Comparison of ENCODE assay signal across 1 cellular context in the genomic region with DNA sequence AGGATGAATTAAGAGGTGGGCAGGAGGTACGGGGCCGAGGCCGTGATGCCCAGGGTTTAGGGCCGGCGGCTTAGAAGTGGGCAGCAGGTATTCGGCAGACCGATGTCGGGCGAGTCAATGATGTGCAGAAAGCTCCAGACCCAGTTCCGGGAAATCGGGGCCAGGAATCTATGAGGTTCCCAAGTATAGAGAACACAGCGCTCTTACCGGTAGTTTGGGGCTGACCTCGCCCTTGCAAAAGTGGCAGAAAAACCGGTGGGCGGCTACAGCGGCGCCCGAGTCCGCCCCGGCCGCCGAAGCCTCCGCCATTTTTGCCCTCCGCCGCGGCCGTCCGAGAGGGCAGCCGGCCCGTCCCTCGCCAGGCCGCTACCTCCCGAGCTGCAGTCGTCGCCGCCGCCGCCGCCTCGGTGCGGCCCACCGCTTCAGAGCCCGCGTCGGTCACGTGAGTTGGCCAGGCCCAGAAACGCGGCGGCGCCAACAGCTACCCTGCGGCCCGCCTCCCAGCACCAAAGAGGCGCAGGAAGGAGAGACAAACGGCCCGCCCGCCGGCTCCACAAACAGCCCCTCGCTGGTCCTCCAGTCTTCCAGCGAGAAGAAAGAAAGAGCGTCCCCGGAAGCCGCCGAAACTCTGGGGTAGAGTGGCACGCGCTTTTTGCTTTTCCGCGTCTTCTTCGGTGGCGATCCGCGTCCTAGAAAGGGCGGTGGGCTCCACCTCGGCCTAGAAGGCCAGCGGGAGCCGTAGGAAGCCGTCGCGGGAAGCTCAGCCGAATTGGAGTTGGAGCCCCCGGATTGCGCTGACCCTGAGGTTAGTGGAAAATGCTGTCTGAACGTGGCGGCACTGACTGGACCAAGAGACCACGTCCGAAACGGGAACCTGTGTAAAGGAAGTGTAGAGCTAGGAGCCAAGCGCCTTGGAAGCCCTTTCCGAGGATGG.
TF ChIP-seq lines count a peak whose summit lies in the region.

A gene with protein sequence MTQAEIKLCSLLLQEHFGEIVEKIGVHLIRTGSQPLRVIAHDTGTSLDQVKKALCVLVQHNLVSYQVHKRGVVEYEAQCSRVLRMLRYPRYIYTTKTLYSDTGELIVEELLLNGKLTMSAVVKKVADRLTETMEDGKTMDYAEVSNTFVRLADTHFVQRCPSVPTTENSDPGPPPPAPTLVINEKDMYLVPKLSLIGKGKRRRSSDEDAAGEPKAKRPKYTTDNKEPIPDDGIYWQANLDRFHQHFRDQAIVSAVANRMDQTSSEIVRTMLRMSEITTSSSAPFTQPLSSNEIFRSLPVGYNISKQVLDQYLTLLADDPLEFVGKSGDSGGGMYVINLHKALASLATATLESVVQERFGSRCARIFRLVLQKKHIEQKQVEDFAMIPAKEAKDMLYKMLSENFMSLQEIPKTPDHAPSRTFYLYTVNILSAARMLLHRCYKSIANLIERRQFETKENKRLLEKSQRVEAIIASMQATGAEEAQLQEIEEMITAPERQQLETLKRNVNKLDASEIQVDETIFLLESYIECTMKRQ (plus strand): TSS at position 636 of the 934 bp plus-strand sequence. CDS start 1,577 bp downstream, outside the sequence.
A gene (minus strand): TSS at position 531 of the 934 bp plus-strand sequence. CDS start 222 bp downstream, at position 309.

TF ChIP-seq in HepG2, 621 proteins besides CTCF, POLR2A, EP300 and RAD21 (continued from another document and continues in another):
- TF ChIP-seq, protein P1, sequence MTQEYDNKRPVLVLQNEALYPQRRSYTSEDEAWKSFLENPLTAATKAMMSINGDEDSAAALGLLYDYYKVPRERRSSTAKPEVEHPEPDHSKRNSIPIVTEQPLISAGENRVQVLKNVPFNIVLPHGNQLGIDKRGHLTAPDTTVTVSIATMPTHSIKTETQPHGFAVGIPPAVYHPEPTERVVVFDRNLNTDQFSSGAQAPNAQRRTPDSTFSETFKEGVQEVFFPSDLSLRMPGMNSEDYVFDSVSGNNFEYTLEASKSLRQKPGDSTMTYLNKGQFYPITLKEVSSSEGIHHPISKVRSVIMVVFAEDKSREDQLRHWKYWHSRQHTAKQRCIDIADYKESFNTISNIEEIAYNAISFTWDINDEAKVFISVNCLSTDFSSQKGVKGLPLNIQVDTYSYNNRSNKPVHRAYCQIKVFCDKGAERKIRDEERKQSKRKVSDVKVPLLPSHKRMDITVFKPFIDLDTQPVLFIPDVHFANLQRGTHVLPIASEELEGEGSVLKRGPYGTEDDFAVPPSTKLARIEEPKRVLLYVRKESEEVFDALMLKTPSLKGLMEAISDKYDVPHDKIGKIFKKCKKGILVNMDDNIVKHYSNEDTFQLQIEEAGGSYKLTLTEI (CRISPR knock-in tag; conservative IDR thresholded peaks at IDR 0.05) = no peak
- TF ChIP-seq, protein P2, sequence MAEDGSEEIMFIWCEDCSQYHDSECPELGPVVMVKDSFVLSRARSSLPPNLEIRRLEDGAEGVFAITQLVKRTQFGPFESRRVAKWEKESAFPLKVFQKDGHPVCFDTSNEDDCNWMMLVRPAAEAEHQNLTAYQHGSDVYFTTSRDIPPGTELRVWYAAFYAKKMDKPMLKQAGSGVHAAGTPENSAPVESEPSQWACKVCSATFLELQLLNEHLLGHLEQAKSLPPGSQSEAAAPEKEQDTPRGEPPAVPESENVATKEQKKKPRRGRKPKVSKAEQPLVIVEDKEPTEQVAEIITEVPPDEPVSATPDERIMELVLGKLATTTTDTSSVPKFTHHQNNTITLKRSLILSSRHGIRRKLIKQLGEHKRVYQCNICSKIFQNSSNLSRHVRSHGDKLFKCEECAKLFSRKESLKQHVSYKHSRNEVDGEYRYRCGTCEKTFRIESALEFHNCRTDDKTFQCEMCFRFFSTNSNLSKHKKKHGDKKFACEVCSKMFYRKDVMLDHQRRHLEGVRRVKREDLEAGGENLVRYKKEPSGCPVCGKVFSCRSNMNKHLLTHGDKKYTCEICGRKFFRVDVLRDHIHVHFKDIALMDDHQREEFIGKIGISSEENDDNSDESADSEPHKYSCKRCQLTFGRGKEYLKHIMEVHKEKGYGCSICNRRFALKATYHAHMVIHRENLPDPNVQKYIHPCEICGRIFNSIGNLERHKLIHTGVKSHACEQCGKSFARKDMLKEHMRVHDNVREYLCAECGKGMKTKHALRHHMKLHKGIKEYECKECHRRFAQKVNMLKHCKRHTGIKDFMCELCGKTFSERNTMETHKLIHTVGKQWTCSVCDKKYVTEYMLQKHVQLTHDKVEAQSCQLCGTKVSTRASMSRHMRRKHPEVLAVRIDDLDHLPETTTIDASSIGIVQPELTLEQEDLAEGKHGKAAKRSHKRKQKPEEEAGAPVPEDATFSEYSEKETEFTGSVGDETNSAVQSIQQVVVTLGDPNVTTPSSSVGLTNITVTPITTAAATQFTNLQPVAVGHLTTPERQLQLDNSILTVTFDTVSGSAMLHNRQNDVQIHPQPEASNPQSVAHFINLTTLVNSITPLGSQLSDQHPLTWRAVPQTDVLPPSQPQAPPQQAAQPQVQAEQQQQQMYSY (CRISPR knock-in tag; IDR thresholded peaks at IDR 0.05) = no peak; the same call in 1 of the 2 replicates
- TF ChIP-seq, protein P3, sequence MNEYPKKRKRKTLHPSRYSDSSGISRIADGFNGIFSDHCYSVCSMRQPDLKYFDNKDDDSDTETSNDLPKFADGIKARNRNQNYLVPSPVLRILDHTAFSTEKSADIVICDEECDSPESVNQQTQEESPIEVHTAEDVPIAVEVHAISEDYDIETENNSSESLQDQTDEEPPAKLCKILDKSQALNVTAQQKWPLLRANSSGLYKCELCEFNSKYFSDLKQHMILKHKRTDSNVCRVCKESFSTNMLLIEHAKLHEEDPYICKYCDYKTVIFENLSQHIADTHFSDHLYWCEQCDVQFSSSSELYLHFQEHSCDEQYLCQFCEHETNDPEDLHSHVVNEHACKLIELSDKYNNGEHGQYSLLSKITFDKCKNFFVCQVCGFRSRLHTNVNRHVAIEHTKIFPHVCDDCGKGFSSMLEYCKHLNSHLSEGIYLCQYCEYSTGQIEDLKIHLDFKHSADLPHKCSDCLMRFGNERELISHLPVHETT (CRISPR knock-in tag; conservative IDR thresholded peaks at IDR 0.05) = peak; percentile 62
- TF ChIP-seq STAT5B (CRISPR knock-in tag; IDR thresholded peaks at IDR 0.05) (no peak), XRCC5 (optimal IDR thresholded peaks at IDR 0.05; ENCODE audit: low read length) (peak; percentile 70), POLR2AphosphoS2 (IDR thresholded peaks at IDR 0.05; ENCODE audit: low read depth, low read length) (no peak), FOXK1 (CRISPR knock-in tag; IDR thresholded peaks at IDR 0.05; ENCODE audit: borderline replicate concordance, low read depth) (0 out of 2 replicates have a peak, but pooled peaks have one; percentile 12), RORA (CRISPR knock-in tag; IDR thresholded peaks at IDR 0.05) (no peak), NCOR1 (IDR thresholded peaks at IDR 0.05; ENCODE audit: borderline replicate concordance, low read length) (no peak), PLRG1 (conservative IDR thresholded peaks at IDR 0.05) (no peak), ADNP (CRISPR knock-in tag; IDR thresholded peaks at IDR 0.05) (no peak), HHEX (CRISPR knock-in tag; IDR thresholded peaks at IDR 0.05) (no peak), ZNF33B (CRISPR knock-in tag; IDR thresholded peaks at IDR 0.05) (no peak), TP53 (CRISPR knock-in tag; conservative IDR thresholded peaks at IDR 0.05) (no peak), ELF4 (CRISPR knock-in tag; IDR thresholded peaks at IDR 0.05; ENCODE audit: borderline replicate concordance) (peak; percentile 56; the same call in 1 of the 2 replicates), MXI1 (IDR thresholded peaks at IDR 0.05; ENCODE audit: borderline replicate concordance, low read depth, low read length) (no peak; the same call in 2 of the 3 replicates), PHF5A (CRISPR knock-in tag; IDR thresholded peaks at IDR 0.05; ENCODE audit: low read depth, unreplicated experiment) (no peak), ZBTB7B (CRISPR knock-in tag; IDR thresholded peaks at IDR 0.05) (peak; percentile 88), ZNF674 (CRISPR knock-in tag; IDR thresholded peaks at IDR 0.05; ENCODE audit: low read depth) (no peak; the same call in 1 of the 2 replicates), ARNT (IDR thresholded peaks at IDR 0.05) (no peak), GABPA (IDR thresholded peaks at IDR 0.05; ENCODE audit: low read depth, low read length) (peak; percentile 56), GABPA (CRISPR knock-in tag; IDR thresholded peaks at IDR 0.05; ENCODE audit: low read depth) (peak; percentile 92), ZNF17 (CRISPR knock-in tag; IDR thresholded peaks at IDR 0.05) (no peak), MAFG (CRISPR knock-in tag; IDR thresholded peaks at IDR 0.05) (no peak), CHD2 (IDR thresholded peaks at IDR 0.05; ENCODE audit: low read depth, low read length) (no peak), ZNF543 (CRISPR knock-in tag; IDR thresholded peaks at IDR 0.05) (peak; percentile 83)
- TF ChIP-seq, protein P4, sequence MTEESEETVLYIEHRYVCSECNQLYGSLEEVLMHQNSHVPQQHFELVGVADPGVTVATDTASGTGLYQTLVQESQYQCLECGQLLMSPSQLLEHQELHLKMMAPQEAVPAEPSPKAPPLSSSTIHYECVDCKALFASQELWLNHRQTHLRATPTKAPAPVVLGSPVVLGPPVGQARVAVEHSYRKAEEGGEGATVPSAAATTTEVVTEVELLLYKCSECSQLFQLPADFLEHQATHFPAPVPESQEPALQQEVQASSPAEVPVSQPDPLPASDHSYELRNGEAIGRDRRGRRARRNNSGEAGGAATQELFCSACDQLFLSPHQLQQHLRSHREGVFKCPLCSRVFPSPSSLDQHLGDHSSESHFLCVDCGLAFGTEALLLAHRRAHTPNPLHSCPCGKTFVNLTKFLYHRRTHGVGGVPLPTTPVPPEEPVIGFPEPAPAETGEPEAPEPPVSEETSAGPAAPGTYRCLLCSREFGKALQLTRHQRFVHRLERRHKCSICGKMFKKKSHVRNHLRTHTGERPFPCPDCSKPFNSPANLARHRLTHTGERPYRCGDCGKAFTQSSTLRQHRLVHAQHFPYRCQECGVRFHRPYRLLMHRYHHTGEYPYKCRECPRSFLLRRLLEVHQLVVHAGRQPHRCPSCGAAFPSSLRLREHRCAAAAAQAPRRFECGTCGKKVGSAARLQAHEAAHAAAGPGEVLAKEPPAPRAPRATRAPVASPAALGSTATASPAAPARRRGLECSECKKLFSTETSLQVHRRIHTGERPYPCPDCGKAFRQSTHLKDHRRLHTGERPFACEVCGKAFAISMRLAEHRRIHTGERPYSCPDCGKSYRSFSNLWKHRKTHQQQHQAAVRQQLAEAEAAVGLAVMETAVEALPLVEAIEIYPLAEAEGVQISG (CRISPR knock-in tag; IDR thresholded peaks at IDR 0.05) = peak; percentile 99
- TF ChIP-seq, protein P5, sequence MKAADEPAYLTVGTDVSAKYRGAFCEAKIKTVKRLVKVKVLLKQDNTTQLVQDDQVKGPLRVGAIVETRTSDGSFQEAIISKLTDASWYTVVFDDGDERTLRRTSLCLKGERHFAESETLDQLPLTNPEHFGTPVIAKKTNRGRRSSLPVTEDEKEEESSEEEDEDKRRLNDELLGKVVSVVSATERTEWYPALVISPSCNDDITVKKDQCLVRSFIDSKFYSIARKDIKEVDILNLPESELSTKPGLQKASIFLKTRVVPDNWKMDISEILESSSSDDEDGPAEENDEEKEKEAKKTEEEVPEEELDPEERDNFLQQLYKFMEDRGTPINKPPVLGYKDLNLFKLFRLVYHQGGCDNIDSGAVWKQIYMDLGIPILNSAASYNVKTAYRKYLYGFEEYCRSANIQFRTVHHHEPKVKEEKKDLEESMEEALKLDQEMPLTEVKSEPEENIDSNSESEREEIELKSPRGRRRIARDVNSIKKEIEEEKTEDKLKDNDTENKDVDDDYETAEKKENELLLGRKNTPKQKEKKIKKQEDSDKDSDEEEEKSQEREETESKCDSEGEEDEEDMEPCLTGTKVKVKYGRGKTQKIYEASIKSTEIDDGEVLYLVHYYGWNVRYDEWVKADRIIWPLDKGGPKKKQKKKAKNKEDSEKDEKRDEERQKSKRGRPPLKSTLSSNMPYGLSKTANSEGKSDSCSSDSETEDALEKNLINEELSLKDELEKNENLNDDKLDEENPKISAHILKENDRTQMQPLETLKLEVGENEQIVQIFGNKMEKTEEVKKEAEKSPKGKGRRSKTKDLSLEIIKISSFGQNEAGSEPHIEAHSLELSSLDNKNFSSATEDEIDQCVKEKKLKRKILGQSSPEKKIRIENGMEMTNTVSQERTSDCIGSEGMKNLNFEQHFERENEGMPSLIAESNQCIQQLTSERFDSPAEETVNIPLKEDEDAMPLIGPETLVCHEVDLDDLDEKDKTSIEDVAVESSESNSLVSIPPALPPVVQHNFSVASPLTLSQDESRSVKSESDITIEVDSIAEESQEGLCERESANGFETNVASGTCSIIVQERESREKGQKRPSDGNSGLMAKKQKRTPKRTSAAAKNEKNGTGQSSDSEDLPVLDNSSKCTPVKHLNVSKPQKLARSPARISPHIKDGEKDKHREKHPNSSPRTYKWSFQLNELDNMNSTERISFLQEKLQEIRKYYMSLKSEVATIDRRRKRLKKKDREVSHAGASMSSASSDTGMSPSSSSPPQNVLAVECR (CRISPR knock-in tag; IDR thresholded peaks at IDR 0.05; ENCODE audit: borderline replicate concordance) = peak; percentile 95
- TF ChIP-seq, protein P6, sequence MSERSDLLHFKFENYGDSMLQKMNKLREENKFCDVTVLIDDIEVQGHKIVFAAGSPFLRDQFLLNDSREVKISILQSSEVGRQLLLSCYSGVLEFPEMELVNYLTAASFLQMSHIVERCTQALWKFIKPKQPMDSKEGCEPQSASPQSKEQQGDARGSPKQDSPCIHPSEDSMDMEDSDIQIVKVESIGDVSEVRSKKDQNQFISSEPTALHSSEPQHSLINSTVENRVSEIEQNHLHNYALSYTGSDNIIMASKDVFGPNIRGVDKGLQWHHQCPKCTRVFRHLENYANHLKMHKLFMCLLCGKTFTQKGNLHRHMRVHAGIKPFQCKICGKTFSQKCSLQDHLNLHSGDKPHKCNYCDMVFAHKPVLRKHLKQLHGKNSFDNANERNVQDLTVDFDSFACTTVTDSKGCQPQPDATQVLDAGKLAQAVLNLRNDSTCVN (CRISPR knock-in tag; IDR thresholded peaks at IDR 0.05; ENCODE audit: borderline replicate concordance) = no peak; the same call in 1 of the 2 replicates
- TF ChIP-seq, protein P7, sequence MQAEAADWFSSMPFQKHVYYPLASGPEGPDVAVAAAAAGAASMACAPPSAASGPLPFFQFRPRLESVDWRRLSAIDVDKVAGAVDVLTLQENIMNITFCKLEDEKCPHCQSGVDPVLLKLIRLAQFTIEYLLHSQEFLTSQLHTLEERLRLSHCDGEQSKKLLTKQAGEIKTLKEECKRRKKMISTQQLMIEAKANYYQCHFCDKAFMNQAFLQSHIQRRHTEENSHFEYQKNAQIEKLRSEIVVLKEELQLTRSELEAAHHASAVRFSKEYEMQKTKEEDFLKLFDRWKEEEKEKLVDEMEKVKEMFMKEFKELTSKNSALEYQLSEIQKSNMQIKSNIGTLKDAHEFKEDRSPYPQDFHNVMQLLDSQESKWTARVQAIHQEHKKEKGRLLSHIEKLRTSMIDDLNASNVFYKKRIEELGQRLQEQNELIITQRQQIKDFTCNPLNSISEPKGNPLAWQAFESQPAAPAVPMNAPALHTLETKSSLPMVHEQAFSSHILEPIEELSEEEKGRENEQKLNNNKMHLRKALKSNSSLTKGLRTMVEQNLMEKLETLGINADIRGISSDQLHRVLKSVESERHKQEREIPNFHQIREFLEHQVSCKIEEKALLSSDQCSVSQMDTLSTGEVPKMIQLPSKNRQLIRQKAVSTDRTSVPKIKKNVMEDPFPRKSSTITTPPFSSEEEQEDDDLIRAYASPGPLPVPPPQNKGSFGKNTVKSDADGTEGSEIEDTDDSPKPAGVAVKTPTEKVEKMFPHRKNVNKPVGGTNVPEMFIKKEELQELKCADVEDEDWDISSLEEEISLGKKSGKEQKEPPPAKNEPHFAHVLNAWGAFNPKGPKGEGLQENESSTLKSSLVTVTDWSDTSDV (CRISPR knock-in tag; IDR thresholded peaks at IDR 0.05) = no peak
- TF ChIP-seq, protein P8, sequence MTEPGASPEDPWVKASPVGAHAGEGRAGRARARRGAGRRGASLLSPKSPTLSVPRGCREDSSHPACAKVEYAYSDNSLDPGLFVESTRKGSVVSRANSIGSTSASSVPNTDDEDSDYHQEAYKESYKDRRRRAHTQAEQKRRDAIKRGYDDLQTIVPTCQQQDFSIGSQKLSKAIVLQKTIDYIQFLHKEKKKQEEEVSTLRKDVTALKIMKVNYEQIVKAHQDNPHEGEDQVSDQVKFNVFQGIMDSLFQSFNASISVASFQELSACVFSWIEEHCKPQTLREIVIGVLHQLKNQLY (CRISPR knock-in tag; IDR thresholded peaks at IDR 0.05) = peak; percentile 46; the same call in 1 of the 2 replicates
